Comparison of ENCODE assay signal across 1 cellular context in genomic region chr3:72087420-72087819, GRCh38.
TF ChIP-seq lines count a peak whose summit lies in the region.

No MANE protein-coding gene starts in this region.

TF ChIP-seq in SK-N-SH treated with all-trans-retinoic acid at 6 μM for 48 hours, 23 proteins besides CTCF, POLR2A, EP300 and RAD21 (continued from another document):
- no peak for TF ChIP-seq ARNTL (CRISPR knock-in tag; IDR thresholded peaks at IDR 0.05; ENCODE audit: borderline replicate concordance, low read depth)
TF ChIP-seq in SK-N-SH treated with all-trans-retinoic acid at 6 μM for 48 hours: peak in this region for 0.
